15 cellular contexts compared by ENCODE assay signal in genomic region chr20:663315-664090, GRCh38. TPM values are rescaled to one million over a fixed set of nuclear protein-coding genes. Genes with fewer than 3 reads are reported as not detected.
DNase-seq lines count a peak whose midpoint lies in the region; ATAC-seq, FAIRE-seq and TF ChIP-seq lines count a peak whose summit lies in the region.
"Had no signal": no experiment of that assay in that cellular context is flagged by ENCODE, and none has a peak within 500 bp of the region (broad histone marks: within the 10 kb centered on the region; RNA-seq: fewer than 3 reads in every experiment).

No MANE protein-coding gene starts in this region.

- H3K23ac ChIP-seq in H1 (ENCODE audit: insufficient read length) = no peak overlapping the region

- H3K4me3 ChIP-seq in H1 (ENCODE audit: extremely low read depth in 1 of 4, insufficient read depth in 2 of 4, low read depth in 3 of 4, low read length in 4 of 4) (no peak overlapping the region), neural cell (ENCODE audit: low read length) (no peak overlapping the region)
- H3K4me3 ChIP-seq: lower lobe of right lung, upper lobe of left lung had no signal

- H3F3A ChIP-seq in neural cell (ENCODE audit: insufficient read depth, low read length, poor library complexity, severe bottlenecking) = no peaks in the 10 kb centered on the region

- CTCF ChIA-PET in H1 (lab: Charles Lee; ENCODE audit: partially characterized antibody) = interaction anchor here (0.8 to 11.1 kb wide), 5 partner anchors 15 to 76 kb away, joined by 4 to 157 read pairs (median 10); partner anchors contain the start of genes SCRT2 and SRXN1

- H2BK5ac ChIP-seq in H1 (ENCODE audit: low read depth, low read length) = peak overlapping the region; percentile 29; the same call in 1 of the 2 replicates

- no peaks in the 10 kb centered on the region for H3K36me3 Mint-ChIP-seq in nephron progenitor cell (ENCODE audit: low read depth)

- DNase-seq in NCI-H146 (lab: John Stamatoyannopoulos, UW) (peak; percentile 16), NCI-H146 treated with DMSO at 0.1 percent for 48 hours (lab: John Stamatoyannopoulos, UW; ENCODE audit: unreplicated experiment) (no peak), NCI-H510A (lab: John Stamatoyannopoulos, UW) (peak; percentile 33), H1 (ENCODE audit: low read depth in 1 of 2, low spot score in 2 of 2) (peak in 1 of 2 experiments; percentile 74), NCI-H2107 (lab: John Stamatoyannopoulos, UW) (no peak), sciatic nerve (ENCODE audit: low spot score) (no peak), nephron progenitor cell (no peak)
- DNase-seq: Caco-2, hippocampal formation, lower lobe of right lung, occipital lobe had no signal

- intact Hi-C loops in sciatic nerve (cut with DNase I) = no loop called here

- TF ChIP-seq CTCF in H1 (IDR thresholded peaks at IDR 0.05; ENCODE audit: control extremely low read depth in 1 of 3, insufficient read depth in 1 of 3, low read depth in 1 of 3, low read length in 3 of 3) = no peak
- TF ChIP-seq CTCF in neural cell (IDR thresholded peaks at IDR 0.05; ENCODE audit: poor library complexity, severe bottlenecking) = no peak
- TF ChIP-seq CTCF in nephron progenitor cell (IDR thresholded peaks at IDR 0.05) = no peak

- H3K9me2 ChIP-seq in neural cell (ENCODE audit: insufficient read depth, low read length) = no peaks in the 10 kb centered on the region

- no peak for TF ChIP-seq RAD21 in H1 (IDR thresholded peaks at IDR 0.05 in 1 of 2, conservative IDR thresholded peaks at IDR 0.05 in 1 of 2; ENCODE audit: low read depth in 2 of 2, low read length in 2 of 2)
- no peak for TF ChIP-seq RAD21 in neural cell (conservative IDR thresholded peaks at IDR 0.05)

- H3K9me3 ChIP-seq in H1 (ENCODE audit: insufficient read depth in 2 of 2, low read depth in 1 of 2, low read length in 1 of 2) (no peaks in the 10 kb centered on the region), neural cell (ENCODE audit: low read length) (no peaks in the 10 kb centered on the region)
- H3K9me3 ChIP-seq: Caco-2, lower lobe of right lung, upper lobe of left lung had no signal

- H3K36me3 ChIP-seq in H1 (ENCODE audit: control insufficient read depth in 2 of 4, insufficient read depth in 4 of 4, low read length in 3 of 4) = no peaks in the 10 kb centered on the region
- peaks cover 5% of the 10 kb centered on the region for H3K36me3 ChIP-seq in neural cell (ENCODE audit: insufficient read depth, low read length)
- H3K36me3 ChIP-seq: lower lobe of right lung, upper lobe of left lung had no signal

- H3K79me1 ChIP-seq in H1 (ENCODE audit: low read depth, low read length) = no peaks in the 10 kb centered on the region

- H3K4me1 Mint-ChIP-seq in nephron progenitor cell = peaks cover 48% of the 10 kb centered on the region

- H3K79me2 ChIP-seq in H1 (ENCODE audit: control insufficient read depth in 1 of 2, insufficient read depth in 2 of 2, low read length in 2 of 2) = no peaks in the 10 kb centered on the region
- H3K79me2 ChIP-seq in neural cell (replicated peaks; ENCODE audit: insufficient read depth, low read length) = no peaks in the 10 kb centered on the region

- H2BK120ac ChIP-seq in H1 (replicated peaks; ENCODE audit: low read depth, low read length) = no peak overlapping the region

- H3K27me3 ChIP-seq in H1 (replicated peaks in 1 of 4; ENCODE audit: control insufficient read depth in 3 of 4, extremely low read depth in 1 of 4, insufficient read depth in 3 of 4, low read length in 3 of 4) (peaks cover 8 to 38% (median 26%) of the 10 kb centered on the region in 4 experiments), neural cell (ENCODE audit: insufficient read depth, low read depth, low read length) (peaks cover 14% of the 10 kb centered on the region)

- TF ChIP-seq POLR2A in H1 (IDR thresholded peaks at IDR 0.05; ENCODE audit: control extremely low read depth in 1 of 2, low read depth in 2 of 2, low read length in 2 of 2) = no peak

- peaks cover 15 to 42% (median 33%) of the 10 kb centered on the region in 4 experiments for H3K4me1 ChIP-seq in H1 (replicated peaks in 1 of 4; ENCODE audit: control insufficient read depth in 3 of 4, insufficient read depth in 4 of 4, low read length in 3 of 4)

- H2AFZ ChIP-seq in H1 (ENCODE audit: low read length) (no peak overlapping the region), neural cell (ENCODE audit: low read depth, low read length) (no peak overlapping the region)

- no peak for FAIRE-seq in H1 (lab: Jason Lieb, UNC)

- peak overlapping the region; percentile 71; the same call in 1 of the 2 replicates for H2AK5ac ChIP-seq in H1 (ENCODE audit: low read depth, low read length)

- no peak overlapping the region for H3K4ac ChIP-seq in H1 (replicated peaks; ENCODE audit: insufficient read length, low read depth, low read length)

- no peak overlapping the region for H3K9ac ChIP-seq in H1 (replicated peaks in 1 of 4; ENCODE audit: extremely low read depth in 1 of 4, low read depth in 3 of 4, low read length in 3 of 4)
- no peak overlapping the region for H3K9ac ChIP-seq in neural cell (ENCODE audit: low read length)

- H3K27me3 Mint-ChIP-seq in nephron progenitor cell (ENCODE audit: low read depth, poor library complexity) = peaks cover 40% of the 10 kb centered on the region

- TF ChIP-seq EP300 in H1 (IDR thresholded peaks at IDR 0.05; ENCODE audit: borderline replicate concordance in 1 of 2, low read depth in 2 of 2, low read length in 2 of 2) (no peak), neural cell (conservative IDR thresholded peaks at IDR 0.05; ENCODE audit: poor library complexity, severe bottlenecking) (no peak)

- no peaks in the 10 kb centered on the region for H4K20me1 ChIP-seq in H1 (replicated peaks in 1 of 2; ENCODE audit: control insufficient read depth in 1 of 2, insufficient read depth in 2 of 2, low read length in 2 of 2)
- H4K20me1 ChIP-seq in neural cell (ENCODE audit: insufficient read depth) = peaks cover 27% of the 10 kb centered on the region

- WGBS in H1 (ENCODE audit: extremely low coverage in 1 of 2, insufficient coverage in 1 of 2, insufficient read length in 1 of 2, insufficient replicate concordance in 2 of 2, low coverage in 1 of 2, low lambda C conversion rate in 2 of 2, missing lambda C conversion rate in 1 of 2), 2 experiments = 49% methylated on average over 45 of the region's 84 CpGs; no CpG with 5 or more reads in 1 of the 2 experiments

- no peak overlapping the region; the same call in 1 of the 2 replicates for H4K8ac ChIP-seq in H1 (ENCODE audit: extremely low read depth, insufficient read depth, low read length)

- no peak overlapping the region for H4K5ac ChIP-seq in H1 (ENCODE audit: insufficient read length, low read depth, low read length)

- no peak overlapping the region for H3K4me3 Mint-ChIP-seq in nephron progenitor cell

- ATAC-seq in sciatic nerve = no peak
- ATAC-seq: lower lobe of right lung had no signal

- H3K4me2 ChIP-seq in H1 (ENCODE audit: insufficient read depth in 1 of 2, low read depth in 2 of 2, low read length in 2 of 2) = peak overlapping the region; percentile 4 to 58; a peak in 3 of 4 replicates
- H3K4me2 ChIP-seq in neural cell (ENCODE audit: low read length) = no peak overlapping the region

- H3K23me2 ChIP-seq in H1 (ENCODE audit: low read depth, low read length) = peaks cover 3% of the 10 kb centered on the region

- peak overlapping the region; percentile 91 for H4K91ac ChIP-seq in H1 (replicated peaks; ENCODE audit: insufficient read length, low read length)

- H3K14ac ChIP-seq in H1 (ENCODE audit: insufficient read length) = no peak overlapping the region

- POLR2A ChIA-PET in H1 (lab: Charles Lee; ENCODE audit: partially characterized antibody) = interaction anchor here (0.9 to 4.5 kb wide), 6 partner anchors 9 to 73 kb away, joined by 4 to 19 read pairs (median 6); partner anchors contain the start of gene SRXN1

- H2BK12ac ChIP-seq in H1 (ENCODE audit: low read depth, low read length) = peak overlapping the region; percentile 96; the same call in 1 of the 2 replicates

- H2BK15ac ChIP-seq in H1 (ENCODE audit: low read length) = peak overlapping the region; percentile 48; the same call in 1 of the 2 replicates

- no peak overlapping the region for H3K27ac ChIP-seq in H1 (ENCODE audit: low read depth, low read length)
- no peak overlapping the region for H3K27ac ChIP-seq in neural cell (ENCODE audit: low read length)
- H3K27ac ChIP-seq: lower lobe of right lung, upper lobe of left lung had no signal

- H2BK20ac ChIP-seq in H1 (ENCODE audit: low read length) = peak overlapping the region; percentile 95; the same call in 1 of the 2 replicates

- peak overlapping the region; percentile 17 for H3K18ac ChIP-seq in H1 (ENCODE audit: extremely low read depth, low read length)

- no peaks in the 10 kb centered on the region for H3K9me3 Mint-ChIP-seq in nephron progenitor cell

- no peak overlapping the region for H3K56ac ChIP-seq in H1 (replicated peaks; ENCODE audit: insufficient read length, low read depth, low read length)

- H3K27ac Mint-ChIP-seq in nephron progenitor cell = no peak overlapping the region

RNA-seq across cellular contexts. Expression of gene SRXN1, which starts 10.5 kb away (rescaled TPM):
- total RNA-seq in H1 (2021; fragmentation: NEBNext Ultra II Directional; extraction: Animal tissue kit (Norgen Biotek cat#: 25700)) = 15.8 and 16.7 TPM in 2 replicates
- polyA plus RNA-seq in H1 (2011; rRNA removed) = 12.2 and 12.7 TPM in 2 replicates
- 15.8 TPM for polyA plus RNA-seq in H1 (2011; cell fraction: cytosol; rRNA removed)
- 7.5 TPM for polyA plus RNA-seq in H1 (2011; cell fraction: nucleus; rRNA removed)
- polyA plus RNA-seq in H1 (2012, experiment 1 of 2) = 15.0 to 16.5 TPM (median 15.5 TPM) in 4 replicates
- 5.7 TPM for polyA plus RNA-seq in H1 (2012, experiment 2 of 2)
- 13.5 TPM for polyA plus RNA-seq in H1 (2013, experiment 1 of 2)
- polyA plus RNA-seq in H1 (2013, experiment 2 of 2) = 13.9 TPM
- 14.4 and 15.9 TPM in 2 replicates for polyA minus RNA-seq in H1 (2011; rRNA and poly(A)+ RNA removed)
- 5.9 TPM for polyA minus RNA-seq in H1 (2011; cell fraction: cytosol; rRNA and poly(A)+ RNA removed)
- 7.6 TPM for polyA minus RNA-seq in H1 (2011; cell fraction: nucleus; rRNA and poly(A)+ RNA removed)
- polyA plus RNA-seq in neural cell = 6.9 and 7.5 TPM in 2 replicates
- polyA minus RNA-seq in neural cell = 6.3 and 6.4 TPM in 2 replicates
- 15.4 TPM for total RNA-seq in sciatic nerve

RNA-seq across cellular contexts. Expression of gene SCRT2, which starts 12.1 kb away (rescaled TPM):
- total RNA-seq in H1 (2021; fragmentation: NEBNext Ultra II Directional; extraction: Animal tissue kit (Norgen Biotek cat#: 25700)) = 0.27 and 0.34 TPM in 2 replicates
- polyA plus RNA-seq in H1 (2011; rRNA removed) (0.12 and 0.14 TPM in 2 replicates), neural cell (2.5 and 3.8 TPM in 2 replicates)
- polyA plus RNA-seq in H1 (2011; cell fraction: cytosol; rRNA removed) = 0.05 TPM
- 0.57 TPM for polyA plus RNA-seq in H1 (2011; cell fraction: nucleus; rRNA removed)
- polyA plus RNA-seq in H1 (2012, experiment 1 of 2) = 0.21 to 0.36 TPM (median 0.32 TPM) in 4 replicates
- 0.25 TPM for polyA plus RNA-seq in H1 (2012, experiment 2 of 2)
- polyA plus RNA-seq in H1 (2013, experiment 1 of 2) = 0.59 TPM
- polyA plus RNA-seq in H1 (2013, experiment 2 of 2) = 0.55 TPM
- 0.05 and 0.06 TPM in 2 replicates for polyA minus RNA-seq in H1 (2011; rRNA and poly(A)+ RNA removed)
- polyA minus RNA-seq in H1 (2011; cell fraction: cytosol; rRNA and poly(A)+ RNA removed) = 0.44 TPM
- polyA minus RNA-seq in H1 (2011; cell fraction: nucleus; rRNA and poly(A)+ RNA removed) = 0.30 TPM
- 10.0 and 11.2 TPM in 2 replicates for polyA minus RNA-seq in neural cell
- not detected for total RNA-seq in sciatic nerve
- total RNA-seq: A172, Caco-2, LHCN-M2, lower lobe of right lung, upper lobe of left lung had no signal

RNA-seq across cellular contexts. Expression of gene TCF15, which starts 53.4 kb away (rescaled TPM):
- 6.9 and 7.3 TPM in 2 replicates for total RNA-seq in H1 (2021; fragmentation: NEBNext Ultra II Directional; extraction: Animal tissue kit (Norgen Biotek cat#: 25700))
- polyA plus RNA-seq in H1 (2011; rRNA removed) (3.7 and 4.4 TPM in 2 replicates), neural cell (0.24 TPM in 1 of 2 replicates, not detected in the other)
- polyA plus RNA-seq in H1 (2011; cell fraction: cytosol; rRNA removed) = 4.0 TPM
- 2.3 TPM for polyA plus RNA-seq in H1 (2011; cell fraction: nucleus; rRNA removed)
- 3.3 to 7.0 TPM (median 5.5 TPM) in 4 replicates for polyA plus RNA-seq in H1 (2012, experiment 1 of 2)
- 1.3 TPM for polyA plus RNA-seq in H1 (2012, experiment 2 of 2)
- polyA plus RNA-seq in H1 (2013, experiment 1 of 2) = 5.6 TPM
- 5.4 TPM for polyA plus RNA-seq in H1 (2013, experiment 2 of 2)
- 0.15 and 0.38 TPM in 2 replicates for polyA minus RNA-seq in H1 (2011; rRNA and poly(A)+ RNA removed)
- polyA minus RNA-seq in H1 (2011; cell fraction: cytosol; rRNA and poly(A)+ RNA removed) = 4.1 TPM
- polyA minus RNA-seq in H1 (2011; cell fraction: nucleus; rRNA and poly(A)+ RNA removed) = 2.9 TPM
- polyA minus RNA-seq in neural cell = not detected in 2 replicates
- 2.1 TPM for total RNA-seq in sciatic nerve
- total RNA-seq: A172, Caco-2, LHCN-M2 had no signal

Comparison
In these comparisons a context has a peak if more than half of its experiments do, and no peak if none do; other contexts are left out.
1. DNase-seq: peak in NCI-H146 (single experiment) and NCI-H510A (single experiment); none in NCI-H146 treated with DMSO at 0.1 percent for 48 hours (single experiment), NCI-H2107 (single experiment), sciatic nerve (single experiment) and nephron progenitor cell (single experiment).